1 cellular context compared by ENCODE assay signal in the genomic region with DNA sequence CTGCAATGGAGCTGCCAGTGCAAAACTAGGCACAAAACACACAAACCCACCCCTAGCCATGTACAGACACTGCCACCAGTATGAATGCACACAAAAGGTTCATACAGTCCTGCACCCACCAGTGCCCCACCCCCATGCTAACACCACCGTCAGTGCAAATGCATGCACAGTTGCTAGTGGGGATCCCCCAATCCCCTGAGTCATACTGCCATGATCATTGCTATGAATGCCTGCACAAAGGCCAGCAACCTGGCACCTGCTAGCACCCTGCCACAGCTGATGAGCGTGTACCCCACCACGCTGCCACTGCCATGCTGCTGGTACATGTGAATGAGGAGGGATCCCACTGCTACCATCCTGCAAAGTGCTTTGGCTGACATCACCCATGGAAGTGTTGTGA.
TF ChIP-seq lines count a peak whose summit lies in the region.

No MANE protein-coding gene starts in this region.

TF ChIP-seq in HepG2, 621 proteins besides CTCF, POLR2A, EP300 and RAD21 (continued from another document):
- TF ChIP-seq, protein P1, sequence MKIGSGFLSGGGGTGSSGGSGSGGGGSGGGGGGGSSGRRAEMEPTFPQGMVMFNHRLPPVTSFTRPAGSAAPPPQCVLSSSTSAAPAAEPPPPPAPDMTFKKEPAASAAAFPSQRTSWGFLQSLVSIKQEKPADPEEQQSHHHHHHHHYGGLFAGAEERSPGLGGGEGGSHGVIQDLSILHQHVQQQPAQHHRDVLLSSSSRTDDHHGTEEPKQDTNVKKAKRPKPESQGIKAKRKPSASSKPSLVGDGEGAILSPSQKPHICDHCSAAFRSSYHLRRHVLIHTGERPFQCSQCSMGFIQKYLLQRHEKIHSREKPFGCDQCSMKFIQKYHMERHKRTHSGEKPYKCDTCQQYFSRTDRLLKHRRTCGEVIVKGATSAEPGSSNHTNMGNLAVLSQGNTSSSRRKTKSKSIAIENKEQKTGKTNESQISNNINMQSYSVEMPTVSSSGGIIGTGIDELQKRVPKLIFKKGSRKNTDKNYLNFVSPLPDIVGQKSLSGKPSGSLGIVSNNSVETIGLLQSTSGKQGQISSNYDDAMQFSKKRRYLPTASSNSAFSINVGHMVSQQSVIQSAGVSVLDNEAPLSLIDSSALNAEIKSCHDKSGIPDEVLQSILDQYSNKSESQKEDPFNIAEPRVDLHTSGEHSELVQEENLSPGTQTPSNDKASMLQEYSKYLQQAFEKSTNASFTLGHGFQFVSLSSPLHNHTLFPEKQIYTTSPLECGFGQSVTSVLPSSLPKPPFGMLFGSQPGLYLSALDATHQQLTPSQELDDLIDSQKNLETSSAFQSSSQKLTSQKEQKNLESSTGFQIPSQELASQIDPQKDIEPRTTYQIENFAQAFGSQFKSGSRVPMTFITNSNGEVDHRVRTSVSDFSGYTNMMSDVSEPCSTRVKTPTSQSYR (CRISPR knock-in tag; IDR thresholded peaks at IDR 0.05; ENCODE audit: borderline replicate concordance), result 0 out of 2 replicates have a peak, but pooled peaks have one; percentile 11
